In genomic region chr11:66967670-66968425, GRCh38 we compare ENCODE assay signal across 14 cellular contexts. TPM values are rescaled to one million over a fixed set of nuclear protein-coding genes. Genes with fewer than 3 reads are reported as not detected.
DNase-seq lines count a peak whose midpoint lies in the region; FAIRE-seq and TF ChIP-seq lines count a peak whose summit lies in the region.
"Had no signal": no experiment of that assay in that cellular context is flagged by ENCODE, and none has a peak within 500 bp of the region (broad histone marks: within the 10 kb centered on the region; RNA-seq: fewer than 3 reads in every experiment).

No MANE protein-coding gene starts in this region.

- H3K9me3 ChIP-seq in A673 (ENCODE audit: low read depth, low read length, poor library complexity, severe bottlenecking): no peaks in the 10 kb centered on the region
- H3K9me3 ChIP-seq in keratinocyte (ENCODE audit: control insufficient read depth, low read depth, low read length): no peaks in the 10 kb centered on the region
- H3K9me3 ChIP-seq in CD4-positive, alpha-beta memory T cell (ENCODE audit: control insufficient read depth in 1 of 2, low read length in 2 of 2): no peaks in the 10 kb centered on the region
- H3K9me3 ChIP-seq: uterus had no signal

- no TSS peak for BruUV-seq in A673 (replicated peaks; lab: Mats Ljungman, UMichigan)

- H3K27me3 Mint-ChIP-seq in CD4-positive, alpha-beta memory T cell: peaks cover 4 to 8% of the 10 kb centered on the region in 2 donors

- H3K4me1 ChIP-seq in A673 (ENCODE audit: insufficient read depth, low read length, poor library complexity, severe bottlenecking) (no peaks in the 10 kb centered on the region), keratinocyte (ENCODE audit: control insufficient read depth, extremely low read depth, insufficient read depth, low read length) (peaks cover 57% of the 10 kb centered on the region)
- H3K4me1 ChIP-seq in CD4-positive, alpha-beta memory T cell (ENCODE audit: insufficient read depth, low read length): no peaks in the 10 kb centered on the region
- H3K4me1 ChIP-seq: uterus had no signal

- H3K36me3 Mint-ChIP-seq in CD4-positive, alpha-beta memory T cell: no peaks in the 10 kb centered on the region

- H3K27ac ChIP-seq in A673 (ENCODE audit: low read depth, low read length, poor library complexity, severe bottlenecking): no peak overlapping the region
- H3K27ac ChIP-seq in brain microvascular endothelial cell: peak overlapping the region; percentile 98
- peak overlapping the region; percentile 84 for H3K27ac ChIP-seq in keratinocyte (ENCODE audit: control insufficient read depth, insufficient read depth, low read length)
- no peak overlapping the region for H3K27ac ChIP-seq in CD4-positive, alpha-beta memory T cell (ENCODE audit: low read depth, low read length)
- H3K27ac ChIP-seq: uterus had no signal

- H3K4me2 ChIP-seq in keratinocyte (ENCODE audit: control insufficient read depth, extremely low read depth, insufficient read depth, low read depth, low read length): peak overlapping the region; percentile 67

- no peak for TF ChIP-seq CTCF in A673 (conservative IDR thresholded peaks at IDR 0.05; ENCODE audit: low read depth, low read length)
- TF ChIP-seq CTCF in brain microvascular endothelial cell (IDR thresholded peaks at IDR 0.05; ENCODE audit: low read depth, low read length, missing control alignments): no peak
- no peak for TF ChIP-seq CTCF in keratinocyte (optimal IDR thresholded peaks at IDR 0.05 in 1 of 3, IDR thresholded peaks at IDR 0.05 in 1 of 3, conservative IDR thresholded peaks at IDR 0.05 in 1 of 3; ENCODE audit: extremely low read depth in 1 of 3, insufficient read depth in 2 of 3, low read length in 3 of 3)

- POLR2A ChIA-PET in A673 (lab: Charles Lee; ENCODE audit: low non-redundant PET): no interaction called here
- POLR2A ChIA-PET in CD4-positive, alpha-beta memory T cell (lab: Charles Lee; ENCODE audit: partially characterized antibody): no interaction called here

- CTCF ChIA-PET in A673 (lab: Charles Lee): no interaction called here
- CTCF ChIA-PET in CD4-positive, alpha-beta memory T cell (lab: Charles Lee; ENCODE audit: partially characterized antibody): no interaction called here

- FAIRE-seq in keratinocyte (lab: Jason Lieb, UNC): peak; percentile 91
- FAIRE-seq in HTR-8/SVneo (lab: Jason Lieb, UNC): no peak
- FAIRE-seq: GM12892 had no signal

- H3K9me3 Mint-ChIP-seq in CD4-positive, alpha-beta memory T cell: peaks cover 0 to 5% (median 0%) of the 10 kb centered on the region in 8 donors

- H3K4me3 ChIP-seq in A673 (ENCODE audit: low read depth, low read length, poor library complexity, severe bottlenecking): no peak overlapping the region
- no peak overlapping the region for H3K4me3 ChIP-seq in brain microvascular endothelial cell (ENCODE audit: low read depth, low read length)
- no peak overlapping the region for H3K4me3 ChIP-seq in keratinocyte (ENCODE audit: control insufficient read depth in 2 of 3, extremely low read depth in 1 of 3, insufficient read depth in 2 of 3, low read depth in 1 of 3, low read length in 3 of 3)
- no peak overlapping the region for H3K4me3 ChIP-seq in CD4-positive, alpha-beta memory T cell (ENCODE audit: low read length in 2 of 2)
- H3K4me3 ChIP-seq: uterus had no signal

- H4K20me1 ChIP-seq in keratinocyte (ENCODE audit: control insufficient read depth, extremely low read depth, insufficient read depth, low read length): no peaks in the 10 kb centered on the region

- H3K4me1 Mint-ChIP-seq in CD4-positive, alpha-beta memory T cell: peaks cover 0 to 5% (median 2%) of the 10 kb centered on the region in 4 donors

- H3K4me3 Mint-ChIP-seq in CD4-positive, alpha-beta memory T cell: no peak overlapping the region

- H3K27me3 ChIP-seq in A673 (replicated peaks; ENCODE audit: insufficient read depth, low read depth, low read length, poor library complexity) (no peaks in the 10 kb centered on the region), brain microvascular endothelial cell (replicated peaks) (no peaks in the 10 kb centered on the region), keratinocyte (ENCODE audit: control insufficient read depth, extremely low read depth, insufficient read depth, low read length) (no peaks in the 10 kb centered on the region)
- H3K27me3 ChIP-seq in CD4-positive, alpha-beta memory T cell (ENCODE audit: insufficient read depth, low read length): no peaks in the 10 kb centered on the region
- H3K27me3 ChIP-seq: uterus had no signal

- intact Hi-C loops in A673 (cut with micrococcal nuclease; ENCODE audit: unreplicated experiment): no loop called here
- intact Hi-C loops in CD4-positive, alpha-beta memory T cell (cut with micrococcal nuclease): no loop called here

- no peaks in the 10 kb centered on the region for H3K79me2 ChIP-seq in keratinocyte (ENCODE audit: control insufficient read depth, insufficient read depth, low read length)

- no peaks in the 10 kb centered on the region for H3K36me3 ChIP-seq in A673 (ENCODE audit: insufficient read depth, low read length, poor library complexity, severe bottlenecking)
- no peaks in the 10 kb centered on the region for H3K36me3 ChIP-seq in brain microvascular endothelial cell (replicated peaks)
- H3K36me3 ChIP-seq in keratinocyte (ENCODE audit: control insufficient read depth in 2 of 2, extremely low read depth in 1 of 2, insufficient read depth in 2 of 2, low read length in 2 of 2): no peaks in the 10 kb centered on the region
- H3K36me3 ChIP-seq in CD4-positive, alpha-beta memory T cell (ENCODE audit: insufficient read depth, low read length): no peaks in the 10 kb centered on the region
- H3K36me3 ChIP-seq: uterus had no signal

- dilution Hi-C loops in keratinocyte (cut with MboI; ENCODE audit: extremely low pct_ligation_motif_present, low sequenced_read_pairs): no loop called here

- no peak overlapping the region for H2AFZ ChIP-seq in keratinocyte (ENCODE audit: control insufficient read depth, low read length)

- in situ Hi-C loops in brain microvascular endothelial cell (cut with HindIII; ENCODE audit: low pct_ligation_motif_present, low sequenced_read_pairs): no loop called here

- DNase-seq in A673 (ENCODE audit: low spot score): peak; percentile 60
- DNase-seq in HT1080 (ENCODE audit: low read depth): peak; percentile 88
- DNase-seq in brain microvascular endothelial cell: peak; percentile 71
- DNase-seq in keratinocyte (ENCODE audit: low read depth, low spot score): peak; percentile 67
- no peak for DNase-seq in HUDEP-2 (lab: John Stamatoyannopoulos, UW; ENCODE audit: unreplicated experiment in 76 of 76)
- DNase-seq in CD4-positive, alpha-beta memory T cell: no peak
- no peak for DNase-seq in central memory CD4-positive, alpha-beta T cell
- DNase-seq in HTR-8/SVneo (ENCODE audit: insufficient read length, low spot score): no peak
- DNase-seq: activated CD4-positive, alpha-beta T cell treated with anti-CD3 and anti-CD28 coated beads, Interleukin-2, amount 50 U/mL, for 4 hours; NCI-H1048; occipital lobe had no signal

- H3K27ac Mint-ChIP-seq in CD4-positive, alpha-beta memory T cell: no peak overlapping the region

- no peaks in the 10 kb centered on the region for H3K9me1 ChIP-seq in keratinocyte (ENCODE audit: control insufficient read depth, extremely low read depth, insufficient read depth, low read length)

- H3K9ac ChIP-seq in keratinocyte (ENCODE audit: control insufficient read depth, extremely low read depth, insufficient read depth, low read length): no peak overlapping the region

RNA-seq across cellular contexts. Expression of gene C11orf86, which starts 7.3 kb away (rescaled TPM):
- total RNA-seq in A673 (2021): not detected in 2 replicates
- not detected in 2 replicates for total RNA-seq in HT1080 (2014; rRNA removed; shearing (Covaris generic))
- polyA plus RNA-seq in HT1080 (2015; cell fraction: cytosol; rRNA removed): 0.14 TPM in 1 of 2 replicates, not detected in the other
- polyA plus RNA-seq in HT1080 (2015; cell fraction: nucleus; rRNA removed): not detected in 2 replicates
- polyA plus RNA-seq in keratinocyte: not detected in 3 replicates
- polyA plus RNA-seq in keratinocyte (2011; ENCODE audit: low read depth): not detected
- polyA plus RNA-seq in keratinocyte (2011; cell fraction: cytosol; rRNA removed): not detected in 2 replicates
- polyA plus RNA-seq in keratinocyte (2011; cell fraction: nucleus; rRNA removed): not detected in 2 replicates
- polyA plus RNA-seq in keratinocyte (2012; ENCODE audit: low replicate concordance): not detected in 2 replicates
- not detected in 3 replicates for polyA minus RNA-seq in keratinocyte
- not detected for polyA minus RNA-seq in keratinocyte (2011; cell fraction: cytosol; rRNA and poly(A)+ RNA removed)
- not detected in 2 replicates for polyA minus RNA-seq in keratinocyte (2011; cell fraction: nucleus; rRNA and poly(A)+ RNA removed)
- not detected for total RNA-seq in CD4-positive, alpha-beta memory T cell
- not detected for polyA plus RNA-seq in CD4-positive, alpha-beta memory T cell
- total RNA-seq: aorta, occipital lobe, uterus had no signal

RNA-seq across cellular contexts. Expression of gene PC, which starts 9.7 kb away (rescaled TPM):
- 39.1 and 44.5 TPM in 2 replicates for total RNA-seq in A673 (2021)
- 9.8 and 14.9 TPM in 2 replicates for total RNA-seq in HT1080 (2014; rRNA removed; shearing (Covaris generic))
- polyA plus RNA-seq in HT1080 (2015; cell fraction: cytosol; rRNA removed): 7.3 and 10.8 TPM in 2 replicates
- 27.7 and 30.6 TPM in 2 replicates for polyA plus RNA-seq in HT1080 (2015; cell fraction: nucleus; rRNA removed)
- 13.3 to 23.2 TPM (median 17.0 TPM) in 3 replicates for polyA plus RNA-seq in keratinocyte
- polyA plus RNA-seq in keratinocyte (2011; ENCODE audit: low read depth): 6.8 TPM
- polyA plus RNA-seq in keratinocyte (2011; cell fraction: cytosol; rRNA removed): 6.1 and 15.8 TPM in 2 replicates
- polyA plus RNA-seq in keratinocyte (2011; cell fraction: nucleus; rRNA removed): 41.2 and 55.4 TPM in 2 replicates
- 9.4 and 43.5 TPM in 2 replicates for polyA plus RNA-seq in keratinocyte (2012; ENCODE audit: low replicate concordance)
- polyA minus RNA-seq in keratinocyte: 25.0 to 87.4 TPM (median 26.8 TPM) in 3 replicates
- 40.7 TPM for polyA minus RNA-seq in keratinocyte (2011; cell fraction: cytosol; rRNA and poly(A)+ RNA removed)
- 43.2 and 49.5 TPM in 2 replicates for polyA minus RNA-seq in keratinocyte (2011; cell fraction: nucleus; rRNA and poly(A)+ RNA removed)
- 1 to 10 TPM; 7.6 to 7.7 TPM for total RNA-seq in CD4-positive, alpha-beta memory T cell
- polyA plus RNA-seq in CD4-positive, alpha-beta memory T cell: 1 to 10 TPM; 2.9 to 3.2 TPM

RNA-seq across cellular contexts. Expression of gene SYT12, which starts 55.1 kb away (rescaled TPM):
- total RNA-seq in A673 (2021): 2.3 and 3.1 TPM in 2 replicates
- 0.03 TPM in 1 of 2 replicates, not detected in the other for total RNA-seq in HT1080 (2014; rRNA removed; shearing (Covaris generic))
- polyA plus RNA-seq in HT1080 (2015; cell fraction: cytosol; rRNA removed): 0.37 TPM in 1 of 2 replicates, not detected in the other
- polyA plus RNA-seq in HT1080 (2015; cell fraction: nucleus; rRNA removed): 0.03 and 0.16 TPM in 2 replicates
- 0.05 to 0.09 TPM in 2 of 3 replicates, not detected in the other for polyA plus RNA-seq in keratinocyte
- polyA plus RNA-seq in keratinocyte (2011; ENCODE audit: low read depth): not detected
- 0.01 and 0.02 TPM in 2 replicates for polyA plus RNA-seq in keratinocyte (2011; cell fraction: cytosol; rRNA removed)
- 0.05 and 0.23 TPM in 2 replicates for polyA plus RNA-seq in keratinocyte (2011; cell fraction: nucleus; rRNA removed)
- polyA plus RNA-seq in keratinocyte (2012; ENCODE audit: low replicate concordance): 0.08 and 0.16 TPM in 2 replicates
- 0.03 to 0.16 TPM (median 0.13 TPM) in 3 replicates for polyA minus RNA-seq in keratinocyte
- 0.38 TPM for polyA minus RNA-seq in keratinocyte (2011; cell fraction: cytosol; rRNA and poly(A)+ RNA removed)
- 0.11 and 0.16 TPM in 2 replicates for polyA minus RNA-seq in keratinocyte (2011; cell fraction: nucleus; rRNA and poly(A)+ RNA removed)
- total RNA-seq in CD4-positive, alpha-beta memory T cell: not detected
- not detected for polyA plus RNA-seq in CD4-positive, alpha-beta memory T cell

Comparison
In these comparisons a context has a peak if more than half of its experiments do, and no peak if none do; other contexts are left out.
1. DNase-seq: peak in A673 (single experiment), HT1080 (single experiment), brain microvascular endothelial cell (single experiment) and keratinocyte (single experiment); none in HUDEP-2 (0 of 76), CD4-positive, alpha-beta memory T cell (0 of 5), central memory CD4-positive, alpha-beta T cell (single experiment) and HTR-8/SVneo (single experiment).
2. H3K27ac ChIP-seq: peak in brain microvascular endothelial cell (single experiment) and keratinocyte (single experiment); none in A673 (single experiment) and CD4-positive, alpha-beta memory T cell (single experiment).